ENCODE assay signal across 21 cellular contexts in genomic region chr19:54485846-54486245, GRCh38. TPM values are rescaled to one million over a fixed set of nuclear protein-coding genes. Genes with fewer than 3 reads are reported as not detected.
"Had no signal": no experiment of that assay in that cellular context is flagged by ENCODE, and none has a peak within 500 bp of the region (broad histone marks: within the 10 kb centered on the region; RNA-seq: fewer than 3 reads in every experiment).

No MANE protein-coding gene starts in this region.

- H3K79me2 ChIP-seq: hepatocyte had no signal

- H3K27me3 ChIP-seq: hepatocyte, upper lobe of left lung had no signal

- H3K9me3 ChIP-seq: left lung, psoas muscle, right lobe of liver, upper lobe of left lung had no signal

- H3K27ac Mint-ChIP-seq: activated naive CD8-positive, alpha-beta T cell treated with anti-CD3 and anti-CD28 coated beads, Interleukin-2, amount 50 U/mL, for 24 hours; memory B cell; nephron progenitor cell; stimulated activated naive CD8-positive, alpha-beta T cell treated with anti-CD3 and anti-CD28 coated beads, Interleukin-15, Interleukin-2, amounts not matched to agents 100 ng/mL and 50 ng/mL, for 24 hours had no signal

- H3K4me1 ChIP-seq: psoas muscle, right lobe of liver had no signal

- H3K4me3 ChIP-seq: dorsolateral prefrontal cortex, hepatocyte, left lung, psoas muscle, right lobe of liver, upper lobe of left lung had no signal

- H3K36me3 Mint-ChIP-seq: memory B cell had no signal

- H2AFZ ChIP-seq: hepatocyte had no signal

- H3K4me3 Mint-ChIP-seq: activated naive CD8-positive, alpha-beta T cell treated with anti-CD3 and anti-CD28 coated beads, Interleukin-2, amount 50 U/mL, for 24 hours; memory B cell; nephron progenitor cell; stimulated activated naive CD8-positive, alpha-beta T cell treated with anti-CD3 and anti-CD28 coated beads, Interleukin-15, Interleukin-2, amounts not matched to agents 100 ng/mL and 50 ng/mL, for 24 hours had no signal

- H3K9me3 Mint-ChIP-seq: activated naive CD8-positive, alpha-beta T cell treated with anti-CD3 and anti-CD28 coated beads, Interleukin-2, amount 50 U/mL, for 24 hours; memory B cell; stimulated activated naive CD8-positive, alpha-beta T cell treated with anti-CD3 and anti-CD28 coated beads, Interleukin-15, Interleukin-2, amounts not matched to agents 100 ng/mL and 50 ng/mL, for 24 hours had no signal

- H3K36me3 ChIP-seq: left lung, right lobe of liver, upper lobe of left lung had no signal

- DNase-seq: activated CD4-positive, alpha-beta T cell treated with anti-CD3 and anti-CD28 coated beads, Interleukin-2, amount 50 U/mL, for 1 hour; activated CD8-positive, alpha-beta memory T cell treated with anti-CD3 and anti-CD28 coated beads for 24 hours; activated naive CD4-positive, alpha-beta T cell; activated naive CD8-positive, alpha-beta T cell treated with anti-CD3 and anti-CD28 coated beads, Interleukin-2, amount 50 U/mL, for 24 hours; dorsolateral prefrontal cortex; erythroblast; left lung; nephron progenitor cell; occipital lobe; psoas muscle; right lobe of liver; upper lobe of left lung had no signal

- H3K4me2 ChIP-seq: hepatocyte had no signal

- ATAC-seq: activated CD4-positive, CD25-positive, alpha-beta regulatory T cell treated with anti-CD3 and anti-CD28 coated beads, Interleukin-2, amount 50 U/mL, for 24 hours; activated naive CD8-positive, alpha-beta T cell treated with anti-CD3 and anti-CD28 coated beads, Interleukin-2, amount 50 U/mL, for 24 hours; left lung; psoas muscle; right lobe of liver had no signal

- H3K27ac ChIP-seq: dorsolateral prefrontal cortex, hepatocyte, left lung, psoas muscle, right lobe of liver, upper lobe of left lung had no signal

- H3K4me1 Mint-ChIP-seq: nephron progenitor cell had no signal

- FAIRE-seq: bronchial epithelial cell, keratinocyte had no signal

RNA-seq across cellular contexts. Expression of gene LAIR2, which starts 16.8 kb away (rescaled TPM):
- total RNA-seq: bronchial epithelial cell, glomerular endothelial cell, hepatocyte, occipital lobe, psoas muscle, temporal lobe, upper lobe of left lung had no signal
- polyA plus RNA-seq: aorta, hepatocyte, keratinocyte, psoas muscle had no signal
